Comparison of ENCODE assay signal across 25 cellular contexts in genomic region chr9:131031642-131032005, GRCh38. TPM values are rescaled to one million over a fixed set of nuclear protein-coding genes. Genes with fewer than 3 reads are reported as not detected.
DNase-seq lines count a peak whose midpoint lies in the region; FAIRE-seq and TF ChIP-seq lines count a peak whose summit lies in the region.
"Had no signal": no experiment of that assay in that cellular context is flagged by ENCODE, and none has a peak within 500 bp of the region (broad histone marks: within the 10 kb centered on the region; RNA-seq: fewer than 3 reads in every experiment).

No MANE protein-coding gene starts in this region.

- H3K9me3 ChIP-seq in H9 (ENCODE audit: control insufficient read depth, low read depth, low read length) (no peaks in the 10 kb centered on the region), H1 (ENCODE audit: insufficient read depth in 2 of 2, low read depth in 1 of 2, low read length in 1 of 2) (no peaks in the 10 kb centered on the region), neuronal stem cell (replicated peaks in 1 of 2; ENCODE audit: control insufficient read depth in 2 of 2, insufficient read depth in 1 of 2, low read depth in 1 of 2, low read length in 2 of 2) (no peaks in the 10 kb centered on the region), HAP-1 (no peaks in the 10 kb centered on the region)
- H3K9me3 ChIP-seq: BLaER1 treated with 17β-estradiol and CSF1 and Interleukin-3, amounts not matched to agents 10 nM and 100 nM; Caco-2 had no signal

- POLR2A ChIA-PET in H1 (lab: Charles Lee; ENCODE audit: partially characterized antibody) = interaction anchor here (1.1 to 1.5 kb wide), 2 partner anchors 9 to 20 kb away, joined by 3 to 5 read pairs; no protein-coding TSS in a partner anchor

- H3K4me3 ChIP-seq in H1 (ENCODE audit: extremely low read depth in 1 of 4, insufficient read depth in 2 of 4, low read depth in 3 of 4, low read length in 4 of 4) (no peak overlapping the region), neuronal stem cell (ENCODE audit: low read length in 2 of 2) (no peak overlapping the region), HAP-1 (no peak overlapping the region), lower leg skin (ENCODE audit: low read depth, poor library complexity, severe bottlenecking) (no peak overlapping the region)
- H3K4me3 ChIP-seq: BLaER1 treated with 17β-estradiol and CSF1 and Interleukin-3, amounts not matched to agents 10 nM and 100 nM had no signal

- H3K4me1 Mint-ChIP-seq in H9 = peaks cover 0 to 4% of the 10 kb centered on the region in 2 experiments; a peak in 1 of 4 replicates
- H3K4me1 Mint-ChIP-seq in activated naive CD4-positive, alpha-beta T cell treated with anti-CD3 and anti-CD28 coated beads for 36 hours (ENCODE audit: low read depth) = no peaks in the 10 kb centered on the region
- H3K4me1 Mint-ChIP-seq: B cell had no signal

- no peak overlapping the region; a peak in 1 of 7 replicates for H3K27ac Mint-ChIP-seq in H9
- no peak overlapping the region for H3K27ac Mint-ChIP-seq in activated naive CD4-positive, alpha-beta T cell treated with anti-CD3 and anti-CD28 coated beads for 36 hours
- H3K27ac Mint-ChIP-seq: B cell; CD4-positive, alpha-beta T cell; CD8-positive, alpha-beta T cell had no signal

- TF ChIP-seq POLR2A in H1 (IDR thresholded peaks at IDR 0.05; ENCODE audit: control extremely low read depth in 1 of 2, low read depth in 2 of 2, low read length in 2 of 2) (no peak), lower leg skin (IDR thresholded peaks at IDR 0.05) (no peak)

- no peak overlapping the region for H4K8ac ChIP-seq in H9 (replicated peaks; ENCODE audit: insufficient read length, low read depth, low read length)
- peak overlapping the region; percentile 71; the same call in 1 of the 2 replicates for H4K8ac ChIP-seq in H1 (ENCODE audit: extremely low read depth, insufficient read depth, low read length)
- no peak overlapping the region for H4K8ac ChIP-seq in neuronal stem cell (ENCODE audit: low read depth, low read length)

- H3T11ph ChIP-seq in H9 (ENCODE audit: low read length) = no peak overlapping the region

- H3K9ac ChIP-seq in H9 (ENCODE audit: extremely low read depth, insufficient read length, low read length) (no peak overlapping the region), H1 (replicated peaks in 1 of 4; ENCODE audit: extremely low read depth in 1 of 4, low read depth in 3 of 4, low read length in 3 of 4) (no peak overlapping the region), neuronal stem cell (ENCODE audit: low read depth, low read length, poor library complexity) (no peak overlapping the region)
- H3K9ac ChIP-seq: BLaER1 treated with 17β-estradiol and CSF1 and Interleukin-3, amounts not matched to agents 10 nM and 100 nM had no signal

- H2BK5ac ChIP-seq in H9 (ENCODE audit: insufficient read length, low read length) (no peak overlapping the region), H1 (ENCODE audit: low read depth, low read length) (no peak overlapping the region), neuronal stem cell (ENCODE audit: low read length) (no peak overlapping the region)

- H3K79me1 ChIP-seq in H9 (ENCODE audit: insufficient read depth, low read depth, low read length, poor library complexity, severe bottlenecking) = no peaks in the 10 kb centered on the region
- H3K79me1 ChIP-seq in H1 (ENCODE audit: low read depth, low read length) = no peaks in the 10 kb centered on the region
- H3K79me1 ChIP-seq in neuronal stem cell (ENCODE audit: low read depth, low read length) = peaks cover 3% of the 10 kb centered on the region

- H3K27ac ChIP-seq in H9 (ENCODE audit: insufficient read length, low read depth, low read length) = no peak overlapping the region
- no peak overlapping the region for H3K27ac ChIP-seq in H1 (ENCODE audit: low read depth, low read length)
- H3K27ac ChIP-seq in neuronal stem cell (replicated peaks; ENCODE audit: low read length) = no peak overlapping the region
- H3K27ac ChIP-seq: BLaER1 treated with 17β-estradiol and CSF1 and Interleukin-3, amounts not matched to agents 10 nM and 100 nM; C4-2B had no signal

- H2AFZ ChIP-seq in H9 (ENCODE audit: low read length) (no peak overlapping the region), H1 (ENCODE audit: low read length) (no peak overlapping the region), neuronal stem cell (ENCODE audit: low read length) (no peak overlapping the region)

- TF ChIP-seq CTCF in H9 (conservative IDR thresholded peaks at IDR 0.05) (no peak), H1 (IDR thresholded peaks at IDR 0.05; ENCODE audit: control extremely low read depth in 1 of 3, insufficient read depth in 1 of 3, low read depth in 1 of 3, low read length in 3 of 3) (no peak), lower leg skin (IDR thresholded peaks at IDR 0.05) (no peak)

- no peak overlapping the region for H3K18ac ChIP-seq in H9 (ENCODE audit: insufficient read length, low read depth, low read length)
- H3K18ac ChIP-seq in H1 (ENCODE audit: extremely low read depth, low read length) = no peak overlapping the region
- no peak overlapping the region for H3K18ac ChIP-seq in neuronal stem cell (ENCODE audit: low read length)

- no peaks in the 10 kb centered on the region for H3K9me3 Mint-ChIP-seq in H9
- no peaks in the 10 kb centered on the region for H3K9me3 Mint-ChIP-seq in activated naive CD4-positive, alpha-beta T cell treated with anti-CD3 and anti-CD28 coated beads for 36 hours
- H3K9me3 Mint-ChIP-seq: CD4-positive, alpha-beta T cell; CD8-positive, alpha-beta T cell had no signal

- no peak overlapping the region for H2BK20ac ChIP-seq in H9 (ENCODE audit: low read depth, low read length, poor library complexity, severe bottlenecking)
- H2BK20ac ChIP-seq in H1 (ENCODE audit: low read length) = no peak overlapping the region

- WGBS in H9 (ENCODE audit: extremely low coverage, insufficient read length, low lambda C conversion rate) = no CpG with 5 or more reads among the region's 7 CpGs
- WGBS in H1 (ENCODE audit: extremely low coverage in 1 of 2, insufficient coverage in 1 of 2, insufficient read length in 1 of 2, insufficient replicate concordance in 2 of 2, low coverage in 1 of 2, low lambda C conversion rate in 2 of 2, missing lambda C conversion rate in 1 of 2), 2 experiments = 89% methylated on average over 7 of the region's 7 CpGs; no CpG with 5 or more reads in 1 of the 2 experiments
- no CpG with 5 or more reads among the region's 7 CpGs for WGBS in neuronal stem cell (ENCODE audit: extremely low coverage in 2 of 2, insufficient read length in 2 of 2, insufficient replicate concordance in 1 of 2), 2 donors
- 80 to 85% methylated on average over 6 to 7 of the region's 7 CpGs for WGBS in lower leg skin, 2 donors

- no peak overlapping the region for H3K4me2 ChIP-seq in H9 (ENCODE audit: insufficient read depth, insufficient read length, low read length)
- no peak overlapping the region for H3K4me2 ChIP-seq in H1 (ENCODE audit: insufficient read depth in 1 of 2, low read depth in 2 of 2, low read length in 2 of 2)
- H3K4me2 ChIP-seq in neuronal stem cell (ENCODE audit: insufficient read depth, low read length, poor library complexity, severe bottlenecking) = no peak overlapping the region
- H3K4me2 ChIP-seq: BLaER1 treated with 17β-estradiol and CSF1 and Interleukin-3, amounts not matched to agents 10 nM and 100 nM had no signal

- H3K23me2 ChIP-seq in H9 (ENCODE audit: insufficient read length, low read depth, low read length, poor library complexity, severe bottlenecking) (peaks cover 4% of the 10 kb centered on the region), H1 (ENCODE audit: low read depth, low read length) (no peaks in the 10 kb centered on the region)

- no peak for TF ChIP-seq RAD21 in H1 (IDR thresholded peaks at IDR 0.05 in 1 of 2, conservative IDR thresholded peaks at IDR 0.05 in 1 of 2; ENCODE audit: low read depth in 2 of 2, low read length in 2 of 2)

- H3K23ac ChIP-seq in H9 (ENCODE audit: insufficient read length, low read depth, low read length) = no peak overlapping the region
- H3K23ac ChIP-seq in H1 (ENCODE audit: insufficient read length) = no peak overlapping the region
- H3K23ac ChIP-seq in neuronal stem cell (ENCODE audit: low read depth, low read length, poor library complexity) = peak overlapping the region; percentile 81

- in situ Hi-C loops in HAP-1 (cut with MboI; ENCODE audit: low sequenced_read_pairs) = no loop called here

- H3K4ac ChIP-seq in H9 (ENCODE audit: low read depth, low read length) (no peak overlapping the region), H1 (replicated peaks; ENCODE audit: insufficient read length, low read depth, low read length) (no peak overlapping the region), neuronal stem cell (ENCODE audit: low read length) (no peak overlapping the region)

- H3K27me3 ChIP-seq in H9 (ENCODE audit: insufficient read depth, low read length) (no peaks in the 10 kb centered on the region), H1 (replicated peaks in 1 of 4; ENCODE audit: control insufficient read depth in 3 of 4, extremely low read depth in 1 of 4, insufficient read depth in 3 of 4, low read length in 3 of 4) (no peaks in the 10 kb centered on the region), neuronal stem cell (ENCODE audit: control insufficient read depth in 3 of 3, insufficient read depth in 3 of 3, low read depth in 1 of 3, low read length in 3 of 3) (peaks cover 0 to 60% (median 0%) of the 10 kb centered on the region in 3 experiments), HAP-1 (ENCODE audit: low read depth) (no peaks in the 10 kb centered on the region)

- intact Hi-C loops in lower leg skin (cut with DNase I; ENCODE audit: low total_unique reads) = no loop called here
- intact Hi-C loops in activated naive CD4-positive, alpha-beta T cell treated with anti-CD3 and anti-CD28 coated beads for 36 hours (cut with micrococcal nuclease) = no loop called here

- H4K5ac ChIP-seq in H9 (ENCODE audit: insufficient read length, low read depth, low read length) = no peak overlapping the region
- H4K5ac ChIP-seq in H1 (ENCODE audit: insufficient read length, low read depth, low read length) = no peak overlapping the region

- H2BK120ac ChIP-seq in H9 (ENCODE audit: low read depth, low read length, poor library complexity, severe bottlenecking) (no peak overlapping the region), H1 (replicated peaks; ENCODE audit: low read depth, low read length) (no peak overlapping the region), neuronal stem cell (ENCODE audit: low read depth, low read length) (no peak overlapping the region)

- H4K20me1 ChIP-seq in H9 (ENCODE audit: control insufficient read depth, insufficient read depth, insufficient read length) (no peaks in the 10 kb centered on the region), H1 (replicated peaks in 1 of 2; ENCODE audit: control insufficient read depth in 1 of 2, insufficient read depth in 2 of 2, low read length in 2 of 2) (no peaks in the 10 kb centered on the region)

- no peak overlapping the region for H3K4me3 Mint-ChIP-seq in H9
- no peak overlapping the region for H3K4me3 Mint-ChIP-seq in activated naive CD4-positive, alpha-beta T cell treated with anti-CD3 and anti-CD28 coated beads for 36 hours
- H3K4me3 Mint-ChIP-seq: B cell; CD4-positive, alpha-beta T cell; CD8-positive, alpha-beta T cell had no signal

- H3K79me2 ChIP-seq in H9 (ENCODE audit: insufficient read depth, low read length) = no peaks in the 10 kb centered on the region
- H3K79me2 ChIP-seq in H1 (ENCODE audit: control insufficient read depth in 1 of 2, insufficient read depth in 2 of 2, low read length in 2 of 2) = no peaks in the 10 kb centered on the region

- H3K14ac ChIP-seq in H9 (ENCODE audit: insufficient read depth, low read length) (peak overlapping the region; percentile 4; the same call in 1 of the 2 replicates), H1 (ENCODE audit: insufficient read length) (no peak overlapping the region), neuronal stem cell (ENCODE audit: low read length) (no peak overlapping the region)

- no peak overlapping the region for H2AK5ac ChIP-seq in H9 (ENCODE audit: insufficient read length, low read length)
- H2AK5ac ChIP-seq in H1 (ENCODE audit: low read depth, low read length) = no peak overlapping the region
- peak overlapping the region; percentile 43 for H2AK5ac ChIP-seq in neuronal stem cell (ENCODE audit: low read depth, low read length)

- H3K36me3 Mint-ChIP-seq in H9 (ENCODE audit: insufficient read depth in 1 of 3, low read depth in 3 of 3) = no peaks in the 10 kb centered on the region
- no peaks in the 10 kb centered on the region for H3K36me3 Mint-ChIP-seq in activated naive CD4-positive, alpha-beta T cell treated with anti-CD3 and anti-CD28 coated beads for 36 hours (ENCODE audit: low read depth)
- H3K36me3 Mint-ChIP-seq: CD8-positive, alpha-beta T cell had no signal

- no peak overlapping the region for H3K56ac ChIP-seq in H9 (ENCODE audit: insufficient read length, low read depth, low read length)
- H3K56ac ChIP-seq in H1 (replicated peaks; ENCODE audit: insufficient read length, low read depth, low read length) = no peak overlapping the region

- H3K36me3 ChIP-seq in H1 (ENCODE audit: control insufficient read depth in 2 of 4, insufficient read depth in 4 of 4, low read length in 3 of 4) (no peaks in the 10 kb centered on the region), neuronal stem cell (replicated peaks in 1 of 2; ENCODE audit: control insufficient read depth in 2 of 2, insufficient read depth in 2 of 2, low read length in 2 of 2) (no peaks in the 10 kb centered on the region), HAP-1 (replicated peaks) (no peaks in the 10 kb centered on the region)
- H3K36me3 ChIP-seq: BLaER1 treated with 17β-estradiol and CSF1 and Interleukin-3, amounts not matched to agents 10 nM and 100 nM had no signal

- H2BK12ac ChIP-seq in H9 (ENCODE audit: insufficient read length, low read depth, low read length) = no peak overlapping the region
- no peak overlapping the region for H2BK12ac ChIP-seq in H1 (ENCODE audit: low read depth, low read length)
- H2BK12ac ChIP-seq in neuronal stem cell (ENCODE audit: low read length) = no peak overlapping the region

- H3K27me3 Mint-ChIP-seq in H9 (ENCODE audit: low read depth) = no peaks in the 10 kb centered on the region
- no peaks in the 10 kb centered on the region for H3K27me3 Mint-ChIP-seq in activated naive CD4-positive, alpha-beta T cell treated with anti-CD3 and anti-CD28 coated beads for 36 hours (ENCODE audit: low read depth)

- H3K4me1 ChIP-seq in H9 (ENCODE audit: insufficient read depth, low read length) = no peaks in the 10 kb centered on the region
- no peaks in the 10 kb centered on the region for H3K4me1 ChIP-seq in H1 (replicated peaks in 1 of 4; ENCODE audit: control insufficient read depth in 3 of 4, insufficient read depth in 4 of 4, low read length in 3 of 4)
- H3K4me1 ChIP-seq in neuronal stem cell (ENCODE audit: control insufficient read depth in 2 of 2, insufficient read depth in 1 of 2, low read depth in 1 of 2, low read length in 2 of 2) = no peaks in the 10 kb centered on the region
- H3K4me1 ChIP-seq in HAP-1 = no peaks in the 10 kb centered on the region
- H3K4me1 ChIP-seq: Caco-2 had no signal

- CTCF ChIA-PET in H1 (lab: Charles Lee; ENCODE audit: partially characterized antibody) = interaction anchor here (0.7 to 2.6 kb wide), 9 partner anchors 9 to 58 kb away, joined by 3 to 15 read pairs (median 4); no protein-coding TSS in a partner anchor
- CTCF ChIA-PET in activated naive CD4-positive, alpha-beta T cell treated with anti-CD3 and anti-CD28 coated beads for 36 hours (lab: Charles Lee) = interaction anchor here (2.1 kb wide), 1 partner anchor 15 kb away, joined by 5 read pairs; no protein-coding TSS in a partner anchor

- no peak for TF ChIP-seq EP300 in H1 (IDR thresholded peaks at IDR 0.05; ENCODE audit: borderline replicate concordance in 1 of 2, low read depth in 2 of 2, low read length in 2 of 2)

- DNase-seq in H9 = no peak
- no peak for DNase-seq in H1 (ENCODE audit: low read depth in 1 of 2, low spot score in 2 of 2)
- DNase-seq in epidermal melanocyte (ENCODE audit: insufficient read length, low spot score) = peak; percentile 13
- no peak for DNase-seq in neuronal stem cell (ENCODE audit: low spot score)
- no peak for DNase-seq in HAP-1 (ENCODE audit: low spot score in 2 of 2)
- no peak for DNase-seq in lower leg skin (ENCODE audit: low spot score in 2 of 2)
- no peak for DNase-seq in HUDEP-2 (lab: John Stamatoyannopoulos, UW; ENCODE audit: unreplicated experiment in 76 of 76)
- DNase-seq in activated naive CD4-positive, alpha-beta T cell treated with anti-CD3 and anti-CD28 coated beads for 36 hours = no peak
- DNase-seq: 8988T; ACHN; Caco-2; Calu3; CD4-positive, alpha-beta T cell; CD8-positive, alpha-beta T cell; DMS79 treated with DMSO at 0.1 percent for 48 hours; GF-D8 had no signal

- H4K91ac ChIP-seq in H9 (ENCODE audit: insufficient read length, low read depth, low read length) = no peak overlapping the region
- H4K91ac ChIP-seq in H1 (replicated peaks; ENCODE audit: insufficient read length, low read length) = no peak overlapping the region
- H4K91ac ChIP-seq in neuronal stem cell (ENCODE audit: low read depth, low read length, poor library complexity) = no peak overlapping the region

- H2BK15ac ChIP-seq in H9 (ENCODE audit: low read depth, low read length) (no peak overlapping the region), H1 (ENCODE audit: low read length) (no peak overlapping the region), neuronal stem cell (ENCODE audit: low read length) (no peak overlapping the region)

- FAIRE-seq in H1 (lab: Jason Lieb, UNC) = no peak
- FAIRE-seq: A204.1, D721Med, G401.6, GM12891, GM18507 had no signal

RNA-seq across cellular contexts. Expression of gene LAMC3, which starts 22.6 kb away (rescaled TPM):
- total RNA-seq in H9 (2021) (21.7 and 21.9 TPM in 2 replicates), lower leg skin (10 to 100 TPM in 3 of 4 donors, 1 to 10 TPM in 1; 9.1 to 23.0 (median 11.2) TPM)
- total RNA-seq in H1 (2021; fragmentation: NEBNext Ultra II Directional; extraction: Animal tissue kit (Norgen Biotek cat#: 25700)) = 12.3 and 13.2 TPM in 2 replicates
- 9.3 and 11.5 TPM in 2 replicates for polyA plus RNA-seq in H1 (2011; rRNA removed)
- 6.0 TPM for polyA plus RNA-seq in H1 (2011; cell fraction: cytosol; rRNA removed)
- polyA plus RNA-seq in H1 (2011; cell fraction: nucleus; rRNA removed) = 24.8 TPM
- 8.0 to 13.0 TPM (median 12.4 TPM) in 4 replicates for polyA plus RNA-seq in H1 (2012, experiment 1 of 2)
- 10.7 TPM for polyA plus RNA-seq in H1 (2012, experiment 2 of 2)
- polyA plus RNA-seq in H1 (2013, experiment 1 of 2) = 18.4 TPM
- polyA plus RNA-seq in H1 (2013, experiment 2 of 2) = 15.1 TPM
- 3.8 and 4.1 TPM in 2 replicates for polyA minus RNA-seq in H1 (2011; rRNA and poly(A)+ RNA removed)
- polyA minus RNA-seq in H1 (2011; cell fraction: cytosol; rRNA and poly(A)+ RNA removed) = 4.8 TPM
- polyA minus RNA-seq in H1 (2011; cell fraction: nucleus; rRNA and poly(A)+ RNA removed) = 7.2 TPM
- 0.03 TPM for polyA plus RNA-seq in neuronal stem cell (2013, experiment 1 of 2)
- polyA plus RNA-seq in neuronal stem cell (2013, experiment 2 of 2) = 0.07 TPM
- under 1 TPM; 0.69 to 0.98 TPM for total RNA-seq in activated naive CD4-positive, alpha-beta T cell treated with anti-CD3 and anti-CD28 coated beads for 36 hours
- total RNA-seq: Calu3 had no signal
- polyA plus RNA-seq: AG04450 had no signal
